Comparison of ENCODE assay signal across 1 cellular context in genomic region chr12:67276469-67276868, GRCh38.
TF ChIP-seq lines count a peak whose summit lies in the region.

No MANE protein-coding gene starts in this region.

TF ChIP-seq in IMR-90, 13 proteins besides CTCF, POLR2A, EP300 and RAD21:
- TF ChIP-seq RCOR1 (IDR thresholded peaks at IDR 0.05; ENCODE audit: insufficient replicate concordance, low read length) (no peak), FOS (IDR thresholded peaks at IDR 0.05; ENCODE audit: low read depth, low read length) (no peak), MAFK (IDR thresholded peaks at IDR 0.05; ENCODE audit: low read depth, low read length) (no peak), MXI1 (IDR thresholded peaks at IDR 0.05; ENCODE audit: borderline replicate concordance, low read depth, low read length) (no peak), RFX5 (IDR thresholded peaks at IDR 0.05; ENCODE audit: low read depth, low read length) (no peak), MAZ (IDR thresholded peaks at IDR 0.05; ENCODE audit: borderline replicate concordance, low read depth, low read length) (no peak), BHLHE40 (IDR thresholded peaks at IDR 0.05; ENCODE audit: low read depth, low read length) (no peak), SMC3 (IDR thresholded peaks at IDR 0.05; ENCODE audit: low read depth, low read length) (no peak), CEBPB (IDR thresholded peaks at IDR 0.05; ENCODE audit: low read depth, low read length) (no peak), CHD1 (IDR thresholded peaks at IDR 0.05; ENCODE audit: low read depth, low read length) (no peak), NFE2L2 (IDR thresholded peaks at IDR 0.05; ENCODE audit: low read depth, low read length) (no peak)
- TF ChIP-seq, protein P1, sequence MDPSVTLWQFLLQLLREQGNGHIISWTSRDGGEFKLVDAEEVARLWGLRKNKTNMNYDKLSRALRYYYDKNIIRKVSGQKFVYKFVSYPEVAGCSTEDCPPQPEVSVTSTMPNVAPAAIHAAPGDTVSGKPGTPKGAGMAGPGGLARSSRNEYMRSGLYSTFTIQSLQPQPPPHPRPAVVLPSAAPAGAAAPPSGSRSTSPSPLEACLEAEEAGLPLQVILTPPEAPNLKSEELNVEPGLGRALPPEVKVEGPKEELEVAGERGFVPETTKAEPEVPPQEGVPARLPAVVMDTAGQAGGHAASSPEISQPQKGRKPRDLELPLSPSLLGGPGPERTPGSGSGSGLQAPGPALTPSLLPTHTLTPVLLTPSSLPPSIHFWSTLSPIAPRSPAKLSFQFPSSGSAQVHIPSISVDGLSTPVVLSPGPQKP (IDR thresholded peaks at IDR 0.05; ENCODE audit: borderline replicate concordance, low read depth, low read length), result no peak
- TF ChIP-seq, protein P2, sequence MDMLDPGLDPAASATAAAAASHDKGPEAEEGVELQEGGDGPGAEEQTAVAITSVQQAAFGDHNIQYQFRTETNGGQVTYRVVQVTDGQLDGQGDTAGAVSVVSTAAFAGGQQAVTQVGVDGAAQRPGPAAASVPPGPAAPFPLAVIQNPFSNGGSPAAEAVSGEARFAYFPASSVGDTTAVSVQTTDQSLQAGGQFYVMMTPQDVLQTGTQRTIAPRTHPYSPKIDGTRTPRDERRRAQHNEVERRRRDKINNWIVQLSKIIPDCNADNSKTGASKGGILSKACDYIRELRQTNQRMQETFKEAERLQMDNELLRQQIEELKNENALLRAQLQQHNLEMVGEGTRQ (IDR thresholded peaks at IDR 0.05; ENCODE audit: low read depth, low read length), result no peak
